Comparison of ENCODE assay signal across 19 cellular contexts in the genomic region with DNA sequence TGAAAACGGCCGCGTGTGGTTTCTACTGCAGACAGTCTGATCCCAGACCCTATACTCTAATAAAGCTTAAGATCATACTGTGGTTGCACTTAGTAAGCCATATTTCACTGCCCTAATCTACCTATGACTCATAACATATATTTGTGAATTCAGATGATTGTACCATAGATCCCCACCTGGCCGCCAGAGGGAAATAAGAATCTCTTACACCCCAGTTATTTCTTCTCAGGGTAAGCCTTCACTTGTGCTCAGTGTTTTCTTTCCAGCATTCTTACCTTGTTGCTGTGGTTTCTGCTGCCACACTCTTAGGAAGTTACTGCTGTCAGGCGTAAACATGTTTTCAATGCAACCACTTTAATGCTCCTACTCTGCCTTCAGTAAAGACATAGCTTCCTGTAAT.
DNase-seq lines count a peak whose midpoint lies in the region; ATAC-seq and TF ChIP-seq lines count a peak whose summit lies in the region.
"Had no signal": no experiment of that assay in that cellular context is flagged by ENCODE, and none has a peak within 500 bp of the region (broad histone marks: within the 10 kb centered on the region; RNA-seq: fewer than 3 reads in every experiment).

No MANE protein-coding gene starts in this region.

- H3K9ac ChIP-seq in smooth muscle cell (ENCODE audit: low read depth), result no peak overlapping the region

- H3F3A ChIP-seq in smooth muscle cell (ENCODE audit: low read depth), result no peaks in the 10 kb centered on the region

- peak; percentile 14 for TF ChIP-seq CTCF in smooth muscle cell (IDR thresholded peaks at IDR 0.05; ENCODE audit: borderline replicate concordance, insufficient read depth, poor library complexity, severe bottlenecking)
- no peak for TF ChIP-seq CTCF in endothelial cell (IDR thresholded peaks at IDR 0.05; ENCODE audit: unreplicated experiment)

- WGBS in smooth muscle cell (ENCODE audit: low lambda C conversion rate), result 51% methylated on average over 5 of the region's 5 CpGs

- H3K4me3 ChIP-seq in smooth muscle cell, result no peak overlapping the region

- peak overlapping the region; percentile 8 for H3K4me2 ChIP-seq in smooth muscle cell

- no peak overlapping the region for H3K4me3 Mint-ChIP-seq in activated naive CD8-positive, alpha-beta T cell treated with anti-CD3 and anti-CD28 coated beads, Interleukin-2, amount 50 U/mL, for 24 hours
- no peak overlapping the region for H3K4me3 Mint-ChIP-seq in endothelial cell (ENCODE audit: unreplicated experiment)
- H3K4me3 Mint-ChIP-seq: CD4-positive, alpha-beta memory T cell; central memory CD8-positive, alpha-beta T cell; nephron progenitor cell; stimulated activated naive B cell treated with anti-CD40 and anti-IgM and Interleukin-4, amounts not matched to agents 10 μg/mL and 1 μg/mL and 100 μg/mL, for 72 hours had no signal

- H4K20me1 ChIP-seq in smooth muscle cell (ENCODE audit: low read depth), result no peaks in the 10 kb centered on the region

- H3K36me3 Mint-ChIP-seq in activated naive CD8-positive, alpha-beta T cell treated with anti-CD3 and anti-CD28 coated beads, Interleukin-2, amount 50 U/mL, for 24 hours (ENCODE audit: low read depth), result no peaks in the 10 kb centered on the region
- no peaks in the 10 kb centered on the region for H3K36me3 Mint-ChIP-seq in endothelial cell (ENCODE audit: low read depth, unreplicated experiment)
- H3K36me3 Mint-ChIP-seq: CD4-positive, alpha-beta memory T cell had no signal

- H2AFZ ChIP-seq in smooth muscle cell (ENCODE audit: low read depth), result no peak overlapping the region

- ATAC-seq in activated naive CD8-positive, alpha-beta T cell treated with anti-CD3 and anti-CD28 coated beads, Interleukin-2, amount 50 U/mL, for 24 hours, result peak; percentile 54
- no peak for ATAC-seq in HG03025 (IDR thresholded peaks at IDR 0.05; ENCODE audit: low FRiP score, unreplicated experiment)
- ATAC-seq: SK-N-SH treated with all-trans-retinoic acid at 6 μM for 48 hours; stimulated activated naive B cell treated with anti-CD40 and anti-IgM and Interleukin-4, amounts not matched to agents 10 μg/mL and 1 μg/mL and 100 μg/mL, for 72 hours had no signal

- H3K27ac ChIP-seq in smooth muscle cell (ENCODE audit: low read depth) (peak overlapping the region; percentile 20), caudate nucleus (ENCODE audit: low read depth, low read length) (no peak overlapping the region)

- H3K27ac Mint-ChIP-seq in activated naive CD8-positive, alpha-beta T cell treated with anti-CD3 and anti-CD28 coated beads, Interleukin-2, amount 50 U/mL, for 24 hours, result no peak overlapping the region
- H3K27ac Mint-ChIP-seq in endothelial cell (ENCODE audit: unreplicated experiment), result no peak overlapping the region
- H3K27ac Mint-ChIP-seq: CD4-positive, alpha-beta memory T cell; nephron progenitor cell; stimulated activated naive B cell treated with anti-CD40 and anti-IgM and Interleukin-4, amounts not matched to agents 10 μg/mL and 1 μg/mL and 100 μg/mL, for 72 hours had no signal

- DNase-seq in NCI-H82 (lab: John Stamatoyannopoulos, UW), result peak; percentile 49
- no peak for DNase-seq in NCI-H82 treated with DMSO at 0.1 percent for 48 hours (lab: John Stamatoyannopoulos, UW; ENCODE audit: unreplicated experiment)
- DNase-seq in HT-29 (ENCODE audit: low spot score), result peak; percentile 70
- DNase-seq in activated naive CD8-positive, alpha-beta T cell treated with anti-CD3 and anti-CD28 coated beads, Interleukin-2, amount 50 U/mL, for 24 hours, result no peak
- no peak for DNase-seq in smooth muscle cell (lab: John Stamatoyannopoulos, UW; ENCODE audit: unreplicated experiment)
- DNase-seq in caudate nucleus (lab: John Stamatoyannopoulos, UW), result no peak
- DNase-seq in endothelial cell (ENCODE audit: low spot score), result no peak
- DNase-seq: activated CD8-positive, alpha-beta memory T cell treated with anti-CD3 and anti-CD28 coated beads for 24 hours; CD4-positive, alpha-beta memory T cell; foreskin melanocyte; GF-D8; HCEC 1CT; MM.1S; nephron progenitor cell; NK-92 treated with Interleukin-12 subunit alpha and Interleukin-12 subunit beta, amount 100 ng/mL, for 24 hours; stimulated activated naive B cell treated with anti-CD40 and anti-IgM and Interleukin-4, amounts not matched to agents 10 μg/mL and 1 μg/mL and 100 μg/mL, for 72 hours had no signal

- no peaks in the 10 kb centered on the region for H3K27me3 Mint-ChIP-seq in activated naive CD8-positive, alpha-beta T cell treated with anti-CD3 and anti-CD28 coated beads, Interleukin-2, amount 50 U/mL, for 24 hours
- H3K27me3 Mint-ChIP-seq in endothelial cell (ENCODE audit: unreplicated experiment), result no peaks in the 10 kb centered on the region
- H3K27me3 Mint-ChIP-seq: CD4-positive, alpha-beta memory T cell; central memory CD8-positive, alpha-beta T cell; stimulated activated naive B cell treated with anti-CD40 and anti-IgM and Interleukin-4, amounts not matched to agents 10 μg/mL and 1 μg/mL and 100 μg/mL, for 72 hours had no signal

- H3K4me1 Mint-ChIP-seq in activated naive CD8-positive, alpha-beta T cell treated with anti-CD3 and anti-CD28 coated beads, Interleukin-2, amount 50 U/mL, for 24 hours, result peaks cover 5% of the 10 kb centered on the region
- peaks cover 5% of the 10 kb centered on the region for H3K4me1 Mint-ChIP-seq in endothelial cell (ENCODE audit: unreplicated experiment)
- H3K4me1 Mint-ChIP-seq: CD4-positive, alpha-beta memory T cell; central memory CD8-positive, alpha-beta T cell; nephron progenitor cell; stimulated activated naive B cell treated with anti-CD40 and anti-IgM and Interleukin-4, amounts not matched to agents 10 μg/mL and 1 μg/mL and 100 μg/mL, for 72 hours had no signal

- H3K4me1 ChIP-seq in smooth muscle cell (ENCODE audit: low read depth), result peaks cover 7% of the 10 kb centered on the region

- no peaks in the 10 kb centered on the region for H3K9me3 Mint-ChIP-seq in activated naive CD8-positive, alpha-beta T cell treated with anti-CD3 and anti-CD28 coated beads, Interleukin-2, amount 50 U/mL, for 24 hours
- H3K9me3 Mint-ChIP-seq in endothelial cell (ENCODE audit: unreplicated experiment), result no peaks in the 10 kb centered on the region
- H3K9me3 Mint-ChIP-seq: stimulated activated naive B cell treated with anti-CD40 and anti-IgM and Interleukin-4, amounts not matched to agents 10 μg/mL and 1 μg/mL and 100 μg/mL, for 72 hours had no signal

- H3K79me2 ChIP-seq in smooth muscle cell (ENCODE audit: low read depth), result no peaks in the 10 kb centered on the region

- H3K36me3 ChIP-seq in smooth muscle cell (ENCODE audit: low read depth), result no peaks in the 10 kb centered on the region

- H3K27me3 ChIP-seq in smooth muscle cell (ENCODE audit: low read depth), result no peaks in the 10 kb centered on the region

- H3K9me3 ChIP-seq in smooth muscle cell (replicated peaks; ENCODE audit: low read depth), result no peaks in the 10 kb centered on the region

Comparison
In these comparisons a context has a peak if more than half of its experiments do, and no peak if none do; other contexts are left out.
1. DNase-seq: peak in NCI-H82 (single experiment) and HT-29 (single experiment); none in NCI-H82 treated with DMSO at 0.1 percent for 48 hours (single experiment), activated naive CD8-positive, alpha-beta T cell treated with anti-CD3 and anti-CD28 coated beads, Interleukin-2, amount 50 U/mL, for 24 hours (single experiment), smooth muscle cell (single experiment), caudate nucleus (0 of 61) and endothelial cell (single experiment).